ENCODE assay signal across 15 cellular contexts in genomic region chr10:100158044-100158805, GRCh38. TPM values are rescaled to one million over a fixed set of nuclear protein-coding genes. Genes with fewer than 3 reads are reported as not detected.
DNase-seq lines count a peak whose midpoint lies in the region; ATAC-seq and TF ChIP-seq lines count a peak whose summit lies in the region.
"Had no signal": no experiment of that assay in that cellular context is flagged by ENCODE, and none has a peak within 500 bp of the region (broad histone marks: within the 10 kb centered on the region; RNA-seq: fewer than 3 reads in every experiment).

No MANE protein-coding gene starts in this region.

- H3K4me1 ChIP-seq in BE2C = peaks cover 3% of the 10 kb centered on the region; the same call in 1 of the 2 replicates
- H3K4me1 ChIP-seq: tibial nerve had no signal

- H3K27me3 ChIP-seq in BE2C = no peaks in the 10 kb centered on the region
- H3K27me3 ChIP-seq: tibial nerve had no signal

- H3K9me3 ChIP-seq in BE2C = no peaks in the 10 kb centered on the region
- H3K9me3 ChIP-seq: tibial nerve had no signal

- TF ChIP-seq CTCF in GM12875 (IDR thresholded peaks at IDR 0.05; ENCODE audit: borderline replicate concordance, insufficient read depth, low read depth, low read length) = 0 out of 2 replicates have a peak, but pooled peaks have one; percentile 4
- no peak for TF ChIP-seq CTCF in BE2C (IDR thresholded peaks at IDR 0.05; ENCODE audit: low read depth, low read length)

- peaks cover 21% of the 10 kb centered on the region for H3K36me3 ChIP-seq in BE2C

- H3K4me3 ChIP-seq in GM12875 (ENCODE audit: low read depth, low read length) = no peak overlapping the region
- H3K4me3 ChIP-seq in BE2C (ENCODE audit: low read depth, low read length) = no peak overlapping the region
- H3K4me3 ChIP-seq: tibial nerve had no signal

- peak; percentile 91 for ATAC-seq in GM19328 (IDR thresholded peaks at IDR 0.05; ENCODE audit: unreplicated experiment)
- peak; percentile 96 for ATAC-seq in HG02759 (IDR thresholded peaks at IDR 0.05; ENCODE audit: unreplicated experiment)
- ATAC-seq in HG03521 (IDR thresholded peaks at IDR 0.05; ENCODE audit: unreplicated experiment) = peak; percentile 92
- ATAC-seq: activated CD8-positive, alpha-beta T cell treated with anti-CD3 and anti-CD28 coated beads for 36 hours; left lobe of liver had no signal

- intact Hi-C loops in posterior cingulate gyrus (cut with DNase I) = no loop called here

- DNase-seq in posterior cingulate gyrus = no peak
- no peak for DNase-seq in AG08396 (ENCODE audit: low spot score)
- DNase-seq in BE2C = no peak
- DNase-seq in NCI-H510A (lab: John Stamatoyannopoulos, UW) = no peak
- DNase-seq: activated CD8-positive, alpha-beta T cell treated with anti-CD3 and anti-CD28 coated beads for 36 hours; amygdala; C1 segment of cervical spinal cord; NCI-H2171 treated with DMSO at 0.1 percent for 48 hours; stimulated activated CD4-positive, alpha-beta T cell treated with anti-CD3 and anti-CD28 coated beads, Interleukin-4, amount 100 ng/mL, for 4 hours had no signal

RNA-seq across cellular contexts. Expression of gene ERLIN1, which starts 27.6 kb away (rescaled TPM):
- polyA plus RNA-seq in BE2C (2012; ENCODE audit: insufficient read depth, insufficient read length, low read depth) = 10.1 TPM
